8 cellular contexts compared by ENCODE assay signal in the genomic region with DNA sequence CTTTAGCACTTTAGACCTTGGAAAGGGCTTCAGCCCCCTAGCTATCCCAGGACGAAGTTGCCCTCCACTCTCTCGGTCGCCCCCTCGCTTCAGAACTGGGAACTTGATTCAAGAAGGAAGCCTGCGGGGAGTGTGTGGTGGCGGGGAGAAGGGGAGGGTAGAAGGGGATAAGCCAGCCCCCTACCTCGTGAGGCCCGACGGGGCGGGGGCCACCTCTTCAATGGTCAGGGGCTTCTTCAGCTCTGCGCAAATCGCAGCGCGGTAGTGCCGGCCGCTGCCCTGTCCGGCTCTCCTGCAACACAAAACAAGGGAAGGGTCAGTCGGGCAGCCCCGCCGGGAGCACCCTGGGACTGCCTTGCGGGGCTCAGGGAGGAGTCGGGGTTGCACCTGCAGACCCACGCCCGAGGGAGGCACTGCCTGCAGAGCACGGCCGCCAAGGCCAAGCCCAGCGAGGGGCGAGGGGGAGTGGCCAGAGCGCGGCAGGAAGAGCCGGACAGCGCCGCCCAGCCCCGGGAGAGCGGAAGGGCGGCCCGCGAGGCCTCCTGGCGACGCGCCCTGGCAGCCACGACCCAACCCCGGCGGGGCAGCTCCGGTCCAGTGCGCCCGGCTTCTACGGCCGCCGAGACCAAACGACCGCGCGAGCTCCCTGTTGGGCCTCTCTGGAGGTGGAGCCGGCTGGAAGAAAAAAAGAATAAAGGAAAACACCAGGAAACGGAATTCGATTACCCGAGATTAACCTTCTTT.
DNase-seq lines count a peak whose midpoint lies in the region; ATAC-seq lines count a peak whose summit lies in the region.

No MANE protein-coding gene starts in this region.

- DNase-seq in EL (peak; percentile 80), NCI-H146 treated with DMSO at 0.1 percent for 48 hours (lab: John Stamatoyannopoulos, UW; ENCODE audit: unreplicated experiment) (peak; percentile 70), ecto neural progenitor cell (ENCODE audit: low spot score) (peak; percentile 80), left kidney (ENCODE audit: low read depth, low spot score) (peak; percentile 95), RKO (ENCODE audit: low spot score) (no peak)

- peaks cover 10% of the 10 kb centered on the region for H3K9me3 Mint-ChIP-seq in stimulated activated memory B cell treated with anti-CD40 and anti-IgM and Interleukin-4, amounts not matched to agents 10 μg/mL and 1 μg/mL and 100 μg/mL, for 72 hours

- H3K27ac Mint-ChIP-seq in stimulated activated memory B cell treated with anti-CD40 and anti-IgM and Interleukin-4, amounts not matched to agents 10 μg/mL and 1 μg/mL and 100 μg/mL, for 72 hours, result no peak overlapping the region

- H3K4me3 Mint-ChIP-seq in stimulated activated memory B cell treated with anti-CD40 and anti-IgM and Interleukin-4, amounts not matched to agents 10 μg/mL and 1 μg/mL and 100 μg/mL, for 72 hours, result no peak overlapping the region

- ATAC-seq in stimulated activated memory B cell treated with anti-CD40 and anti-IgM and Interleukin-4, amounts not matched to agents 10 μg/mL and 1 μg/mL and 100 μg/mL, for 72 hours, result peak; percentile 16
- ATAC-seq in GM21576 (IDR thresholded peaks at IDR 0.05; ENCODE audit: unreplicated experiment), result no peak
- no peak for ATAC-seq in HG03378 (IDR thresholded peaks at IDR 0.05; ENCODE audit: unreplicated experiment)

- no peaks in the 10 kb centered on the region for H3K4me1 Mint-ChIP-seq in stimulated activated memory B cell treated with anti-CD40 and anti-IgM and Interleukin-4, amounts not matched to agents 10 μg/mL and 1 μg/mL and 100 μg/mL, for 72 hours

- H3K36me3 Mint-ChIP-seq in stimulated activated memory B cell treated with anti-CD40 and anti-IgM and Interleukin-4, amounts not matched to agents 10 μg/mL and 1 μg/mL and 100 μg/mL, for 72 hours, result no peaks in the 10 kb centered on the region

- peaks cover 23% of the 10 kb centered on the region for H3K27me3 Mint-ChIP-seq in stimulated activated memory B cell treated with anti-CD40 and anti-IgM and Interleukin-4, amounts not matched to agents 10 μg/mL and 1 μg/mL and 100 μg/mL, for 72 hours
